ENCODE assay signal across 22 cellular contexts in the genomic region with DNA sequence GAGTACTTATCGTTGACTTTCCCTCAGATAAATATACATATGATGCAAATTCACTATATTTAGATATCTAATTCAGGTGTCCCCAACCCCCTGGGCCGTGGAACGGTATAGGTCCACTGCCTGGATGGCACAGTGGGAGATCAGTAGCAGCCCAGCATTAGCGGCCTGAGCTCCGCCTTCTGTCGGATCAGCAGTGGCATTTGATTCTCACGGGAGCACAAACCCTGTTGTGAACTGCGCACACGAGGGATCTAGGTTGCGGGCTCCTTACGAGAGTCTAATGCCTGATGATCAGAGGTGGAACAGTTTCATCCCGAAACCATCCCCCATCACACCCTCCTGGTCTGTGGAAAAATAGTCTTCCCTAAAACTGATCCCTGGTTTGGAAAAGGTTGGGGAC. TPM values are rescaled to one million over a fixed set of nuclear protein-coding genes. Genes with fewer than 3 reads are reported as not detected.
DNase-seq lines count a peak whose midpoint lies in the region; ATAC-seq and TF ChIP-seq lines count a peak whose summit lies in the region.
"Had no signal": no experiment of that assay in that cellular context is flagged by ENCODE, and none has a peak within 500 bp of the region (broad histone marks: within the 10 kb centered on the region; RNA-seq: fewer than 3 reads in every experiment).

No MANE protein-coding gene starts in this region.

- CTCF ChIA-PET in WTC11 (lab: Charles Lee): interaction anchor here (2.2 kb wide), 1 partner anchor 11 kb away, joined by 10 read pairs; no protein-coding TSS in a partner anchor

- H3K4me1 Mint-ChIP-seq in WTC11: no peaks in the 10 kb centered on the region

- POLR2A ChIA-PET in WTC11 (lab: Charles Lee): interaction anchor here (0.6 kb wide), 1 partner anchor 36 kb away, joined by 3 read pairs; no protein-coding TSS in a partner anchor

- no peak overlapping the region for H3K9ac ChIP-seq in Karpas-422 (ENCODE audit: low read length)
- H3K9ac ChIP-seq: BLaER1 had no signal

- H3K9me3 Mint-ChIP-seq in WTC11: no peaks in the 10 kb centered on the region
- H3K9me3 Mint-ChIP-seq: CD4-positive, CD25-positive, alpha-beta regulatory T cell had no signal

- DNase-seq in ELF-1 (ENCODE audit: low read depth, low spot score) (peak; percentile 52), Karpas-422 (no peak), WTC11 (ENCODE audit: low spot score) (no peak), osteoblast (ENCODE audit: insufficient read length, low spot score, missing footprints) (no peak), substantia nigra (lab: John Stamatoyannopoulos, UW) (no peak), NAMALWA (ENCODE audit: low spot score) (no peak)
- DNase-seq: CD4-positive, CD25-positive, alpha-beta regulatory T cell; DMS53; GF-D8; H7; KBM-7; MM.1S; NCI-H1048; NCI-H1417; NCI-H1694; NCI-H2029 treated with DMSO at 0.1 percent for 48 hours; NCI-H524; PC-9 had no signal

- H3K9me3 ChIP-seq in Karpas-422 (ENCODE audit: low read length): no peaks in the 10 kb centered on the region
- H3K9me3 ChIP-seq in osteoblast (ENCODE audit: low read depth, low read length): no peaks in the 10 kb centered on the region
- H3K9me3 ChIP-seq: SJSA1 had no signal

- H3K36me3 Mint-ChIP-seq in WTC11: no peaks in the 10 kb centered on the region
- H3K36me3 Mint-ChIP-seq: CD4-positive, CD25-positive, alpha-beta regulatory T cell had no signal

- no peaks in the 10 kb centered on the region for H3K27me3 Mint-ChIP-seq in WTC11 (ENCODE audit: low read depth)
- H3K27me3 Mint-ChIP-seq: CD4-positive, CD25-positive, alpha-beta regulatory T cell had no signal

- no peaks in the 10 kb centered on the region for H3K27me3 ChIP-seq in Karpas-422 (ENCODE audit: low read length)
- no peaks in the 10 kb centered on the region for H3K27me3 ChIP-seq in osteoblast (ENCODE audit: insufficient read depth, low read length)
- H3K27me3 ChIP-seq: BLaER1, SJSA1 had no signal

- no peak for ATAC-seq in WTC11
- ATAC-seq in HG03159 (IDR thresholded peaks at IDR 0.05; ENCODE audit: unreplicated experiment): no peak
- ATAC-seq: Right ventricle myocardium inferior had no signal

- peak overlapping the region; percentile 28; the same call in 1 of the 2 replicates for H3K27ac ChIP-seq in Karpas-422 (ENCODE audit: low read length)
- H3K27ac ChIP-seq in osteoblast (ENCODE audit: low read depth, low read length): no peak overlapping the region
- no peak overlapping the region for H3K27ac ChIP-seq in substantia nigra (ENCODE audit: low read depth, low read length, poor library complexity, severe bottlenecking)
- H3K27ac ChIP-seq: BLaER1, PC-9, SJSA1 had no signal

- H3K79me2 ChIP-seq in Karpas-422 (ENCODE audit: low read length): peaks cover 90% of the 10 kb centered on the region
- peaks cover 69% of the 10 kb centered on the region for H3K79me2 ChIP-seq in osteoblast (ENCODE audit: insufficient read depth, low read length)

- no peaks in the 10 kb centered on the region for H3K9me2 ChIP-seq in Karpas-422 (replicated peaks; ENCODE audit: insufficient read depth, low read length)

- H3K4me1 ChIP-seq in Karpas-422 (ENCODE audit: low read length) (peaks cover 34% of the 10 kb centered on the region), osteoblast (ENCODE audit: insufficient read depth, low read length) (no peaks in the 10 kb centered on the region)

- H3K4me3 Mint-ChIP-seq in WTC11: no peak overlapping the region
- H3K4me3 Mint-ChIP-seq: CD4-positive, CD25-positive, alpha-beta regulatory T cell had no signal

- no peak overlapping the region for H2AFZ ChIP-seq in Karpas-422 (ENCODE audit: low read length)
- peak overlapping the region; percentile 70 for H2AFZ ChIP-seq in osteoblast (ENCODE audit: low read length)
- H2AFZ ChIP-seq: PC-9 had no signal

- H3K36me3 ChIP-seq in Karpas-422 (ENCODE audit: insufficient read depth, low read length): peaks cover 12% of the 10 kb centered on the region
- H3K36me3 ChIP-seq in osteoblast (ENCODE audit: insufficient read depth, low read length): no peaks in the 10 kb centered on the region

- no peak for TF ChIP-seq CTCF in WTC11 (IDR thresholded peaks at IDR 0.05)
- no peak for TF ChIP-seq CTCF in osteoblast (IDR thresholded peaks at IDR 0.05; ENCODE audit: extremely low read depth, low read depth, low read length)

- H4K20me1 ChIP-seq in Karpas-422 (ENCODE audit: insufficient read depth, low read depth, low read length): no peaks in the 10 kb centered on the region
- H4K20me1 ChIP-seq in osteoblast (ENCODE audit: insufficient read depth, low read length): no peaks in the 10 kb centered on the region

- H3K27ac Mint-ChIP-seq in WTC11: no peak overlapping the region

- H3K4me3 ChIP-seq in Karpas-422 (ENCODE audit: low read length) (no peak overlapping the region), osteoblast (ENCODE audit: insufficient read depth, low read length) (no peak overlapping the region)
- H3K4me3 ChIP-seq: BLaER1, PC-9, SJSA1 had no signal

- H3K4me2 ChIP-seq in Karpas-422 (ENCODE audit: low read depth, low read length, poor library complexity, severe bottlenecking) (peak overlapping the region; percentile 44), osteoblast (ENCODE audit: insufficient read depth, low read length) (no peak overlapping the region)
- H3K4me2 ChIP-seq: BLaER1, PC-9 had no signal

TF ChIP-seq in WTC11, 78 proteins besides CTCF, POLR2A, EP300 and RAD21:
- TF ChIP-seq, protein P1, sequence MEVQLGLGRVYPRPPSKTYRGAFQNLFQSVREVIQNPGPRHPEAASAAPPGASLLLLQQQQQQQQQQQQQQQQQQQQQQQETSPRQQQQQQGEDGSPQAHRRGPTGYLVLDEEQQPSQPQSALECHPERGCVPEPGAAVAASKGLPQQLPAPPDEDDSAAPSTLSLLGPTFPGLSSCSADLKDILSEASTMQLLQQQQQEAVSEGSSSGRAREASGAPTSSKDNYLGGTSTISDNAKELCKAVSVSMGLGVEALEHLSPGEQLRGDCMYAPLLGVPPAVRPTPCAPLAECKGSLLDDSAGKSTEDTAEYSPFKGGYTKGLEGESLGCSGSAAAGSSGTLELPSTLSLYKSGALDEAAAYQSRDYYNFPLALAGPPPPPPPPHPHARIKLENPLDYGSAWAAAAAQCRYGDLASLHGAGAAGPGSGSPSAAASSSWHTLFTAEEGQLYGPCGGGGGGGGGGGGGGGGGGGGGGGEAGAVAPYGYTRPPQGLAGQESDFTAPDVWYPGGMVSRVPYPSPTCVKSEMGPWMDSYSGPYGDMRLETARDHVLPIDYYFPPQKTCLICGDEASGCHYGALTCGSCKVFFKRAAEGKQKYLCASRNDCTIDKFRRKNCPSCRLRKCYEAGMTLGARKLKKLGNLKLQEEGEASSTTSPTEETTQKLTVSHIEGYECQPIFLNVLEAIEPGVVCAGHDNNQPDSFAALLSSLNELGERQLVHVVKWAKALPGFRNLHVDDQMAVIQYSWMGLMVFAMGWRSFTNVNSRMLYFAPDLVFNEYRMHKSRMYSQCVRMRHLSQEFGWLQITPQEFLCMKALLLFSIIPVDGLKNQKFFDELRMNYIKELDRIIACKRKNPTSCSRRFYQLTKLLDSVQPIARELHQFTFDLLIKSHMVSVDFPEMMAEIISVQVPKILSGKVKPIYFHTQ (CRISPR knock-in tag; IDR thresholded peaks at IDR 0.05): no peak
- TF ChIP-seq, protein P2, sequence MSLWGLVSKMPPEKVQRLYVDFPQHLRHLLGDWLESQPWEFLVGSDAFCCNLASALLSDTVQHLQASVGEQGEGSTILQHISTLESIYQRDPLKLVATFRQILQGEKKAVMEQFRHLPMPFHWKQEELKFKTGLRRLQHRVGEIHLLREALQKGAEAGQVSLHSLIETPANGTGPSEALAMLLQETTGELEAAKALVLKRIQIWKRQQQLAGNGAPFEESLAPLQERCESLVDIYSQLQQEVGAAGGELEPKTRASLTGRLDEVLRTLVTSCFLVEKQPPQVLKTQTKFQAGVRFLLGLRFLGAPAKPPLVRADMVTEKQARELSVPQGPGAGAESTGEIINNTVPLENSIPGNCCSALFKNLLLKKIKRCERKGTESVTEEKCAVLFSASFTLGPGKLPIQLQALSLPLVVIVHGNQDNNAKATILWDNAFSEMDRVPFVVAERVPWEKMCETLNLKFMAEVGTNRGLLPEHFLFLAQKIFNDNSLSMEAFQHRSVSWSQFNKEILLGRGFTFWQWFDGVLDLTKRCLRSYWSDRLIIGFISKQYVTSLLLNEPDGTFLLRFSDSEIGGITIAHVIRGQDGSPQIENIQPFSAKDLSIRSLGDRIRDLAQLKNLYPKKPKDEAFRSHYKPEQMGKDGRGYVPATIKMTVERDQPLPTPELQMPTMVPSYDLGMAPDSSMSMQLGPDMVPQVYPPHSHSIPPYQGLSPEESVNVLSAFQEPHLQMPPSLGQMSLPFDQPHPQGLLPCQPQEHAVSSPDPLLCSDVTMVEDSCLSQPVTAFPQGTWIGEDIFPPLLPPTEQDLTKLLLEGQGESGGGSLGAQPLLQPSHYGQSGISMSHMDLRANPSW (CRISPR knock-in tag; conservative IDR thresholded peaks at IDR 0.05; ENCODE audit: low read depth): no peak
- TF ChIP-seq, protein P3, sequence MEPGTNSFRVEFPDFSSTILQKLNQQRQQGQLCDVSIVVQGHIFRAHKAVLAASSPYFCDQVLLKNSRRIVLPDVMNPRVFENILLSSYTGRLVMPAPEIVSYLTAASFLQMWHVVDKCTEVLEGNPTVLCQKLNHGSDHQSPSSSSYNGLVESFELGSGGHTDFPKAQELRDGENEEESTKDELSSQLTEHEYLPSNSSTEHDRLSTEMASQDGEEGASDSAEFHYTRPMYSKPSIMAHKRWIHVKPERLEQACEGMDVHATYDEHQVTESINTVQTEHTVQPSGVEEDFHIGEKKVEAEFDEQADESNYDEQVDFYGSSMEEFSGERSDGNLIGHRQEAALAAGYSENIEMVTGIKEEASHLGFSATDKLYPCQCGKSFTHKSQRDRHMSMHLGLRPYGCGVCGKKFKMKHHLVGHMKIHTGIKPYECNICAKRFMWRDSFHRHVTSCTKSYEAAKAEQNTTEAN (CRISPR knock-in tag; IDR thresholded peaks at IDR 0.05): no peak
- TF ChIP-seq ZNF121 (CRISPR knock-in tag; IDR thresholded peaks at IDR 0.05) (peak; percentile 78), ZNF138 (CRISPR knock-in tag; conservative IDR thresholded peaks at IDR 0.05) (no peak), TP53 (CRISPR knock-in tag; IDR thresholded peaks at IDR 0.05) (no peak)

RNA-seq across cellular contexts. Expression of a gene that starts 6.9 kb away (rescaled TPM):
- total RNA-seq in Karpas-422 (2014; rRNA removed; shearing (Covaris generic); ENCODE audit: low replicate concordance): 17.4 and 25.8 TPM in 2 replicates
- 18.4 to 24.0 TPM (median 21.1 TPM) in 3 replicates for total RNA-seq in WTC11 (2021)
- 3.5 and 3.6 TPM in 2 replicates for total RNA-seq in osteoblast

RNA-seq across cellular contexts. Expression of a gene that starts 31.9 kb away (rescaled TPM):
- 13.6 and 33.0 TPM in 2 replicates for total RNA-seq in Karpas-422 (2014; rRNA removed; shearing (Covaris generic); ENCODE audit: low replicate concordance)
- 28.5 to 34.2 TPM (median 30.8 TPM) in 3 replicates for total RNA-seq in WTC11 (2021)
- total RNA-seq in osteoblast: 9.0 and 11.5 TPM in 2 replicates

RNA-seq across cellular contexts. Expression of a gene that starts 36.1 kb away (rescaled TPM):
- total RNA-seq in Karpas-422 (2014; rRNA removed; shearing (Covaris generic); ENCODE audit: low replicate concordance): 21.8 and 25.3 TPM in 2 replicates
- 12.8 to 15.6 TPM (median 13.7 TPM) in 3 replicates for total RNA-seq in WTC11 (2021)
- total RNA-seq in osteoblast: 16.3 and 18.6 TPM in 2 replicates
